Comparison of ENCODE assay signal across 27 cellular contexts in the genomic region with DNA sequence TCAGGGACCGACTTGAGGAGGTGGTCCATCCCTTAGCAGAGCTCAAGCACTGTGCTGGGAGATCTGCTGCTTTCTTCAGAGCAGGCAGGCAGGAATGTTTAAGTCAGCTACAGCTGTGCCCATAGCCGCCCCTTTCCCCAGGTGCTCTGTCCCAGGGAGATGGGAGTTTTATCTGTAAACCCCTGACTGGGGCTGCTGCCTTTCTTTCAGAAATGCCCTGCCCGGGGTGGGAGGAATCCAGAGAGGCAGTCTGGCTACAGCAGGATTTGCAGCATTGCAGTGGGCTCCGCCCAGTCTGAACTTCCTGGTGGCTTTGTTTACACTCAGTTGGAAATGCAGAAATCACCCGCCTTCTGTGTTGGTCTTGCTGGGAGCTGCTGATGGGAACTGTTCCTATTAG. TPM values are rescaled to one million over a fixed set of nuclear protein-coding genes. Genes with fewer than 3 reads are reported as not detected.
DNase-seq lines count a peak whose midpoint lies in the region; ATAC-seq and TF ChIP-seq lines count a peak whose summit lies in the region.
"Had no signal": no experiment of that assay in that cellular context is flagged by ENCODE, and none has a peak within 500 bp of the region (broad histone marks: within the 10 kb centered on the region; RNA-seq: fewer than 3 reads in every experiment).

No MANE protein-coding gene starts in this region.

- no peaks in the 10 kb centered on the region for H3K9me2 ChIP-seq in OCI-LY1 (ENCODE audit: low read depth, low read length)
- H3K9me2 ChIP-seq: SK-N-SH had no signal

- H2AFZ ChIP-seq in OCI-LY1 (ENCODE audit: low read length): 0 out of 2 replicates have a peak overlapping the region, but pooled peaks have one; percentile 23
- no peak overlapping the region for H2AFZ ChIP-seq in mesenchymal stem cell (ENCODE audit: low read depth, low read length)

- no peak overlapping the region for H2BK15ac ChIP-seq in mesenchymal stem cell (ENCODE audit: low read depth, poor library complexity, severe bottlenecking)

- no peaks in the 10 kb centered on the region for H3K79me2 ChIP-seq in OCI-LY1 (ENCODE audit: insufficient read depth, low read length)

- H3K27me3 ChIP-seq in OCI-LY1 (ENCODE audit: insufficient read depth, low read length): no peaks in the 10 kb centered on the region
- no peaks in the 10 kb centered on the region for H3K27me3 ChIP-seq in upper lobe of right lung
- no peaks in the 10 kb centered on the region for H3K27me3 ChIP-seq in mesenchymal stem cell (ENCODE audit: control insufficient read depth in 1 of 2, insufficient read depth in 1 of 2, low read length in 2 of 2)
- H3K27me3 ChIP-seq: ascending aorta, gastrocnemius medialis, ovary had no signal

- intact Hi-C loops in left colon (cut with DNase I, micrococcal nuclease): no loop called here
- intact Hi-C loops in upper lobe of right lung (cut with DNase I): no loop called here

- H3F3A ChIP-seq in OCI-LY1 (ENCODE audit: insufficient read depth, low read length): no peaks in the 10 kb centered on the region

- no peak overlapping the region for H3K23ac ChIP-seq in mesenchymal stem cell (ENCODE audit: low read length in 2 of 2)

- peak overlapping the region in 1 of 2 experiments; percentile 63 for H2BK12ac ChIP-seq in mesenchymal stem cell (ENCODE audit: low read length in 2 of 2)

- H2BK120ac ChIP-seq in mesenchymal stem cell (ENCODE audit: low read depth, low read length): no peak overlapping the region

- no peak for TF ChIP-seq CTCF in OCI-LY1 (IDR thresholded peaks at IDR 0.05; ENCODE audit: low read length)
- TF ChIP-seq CTCF in upper lobe of right lung (IDR thresholded peaks at IDR 0.05): no peak

- H3K36me3 ChIP-seq in OCI-LY1 (ENCODE audit: insufficient read depth, low read length) (no peaks in the 10 kb centered on the region; the same call in 1 of the 2 replicates), upper lobe of right lung (no peaks in the 10 kb centered on the region), mesenchymal stem cell (ENCODE audit: control insufficient read depth in 1 of 2, insufficient read depth in 2 of 2, low read depth in 1 of 2, low read length in 2 of 2) (no peaks in the 10 kb centered on the region)
- H3K36me3 ChIP-seq: ascending aorta, gastrocnemius medialis, ovary had no signal

- peaks cover 5% of the 10 kb centered on the region; the same call in 1 of the 2 replicates for H3K9me3 ChIP-seq in OCI-LY1 (ENCODE audit: low read length)
- H3K9me3 ChIP-seq in upper lobe of right lung: no peaks in the 10 kb centered on the region
- H3K9me3 ChIP-seq in mesenchymal stem cell (ENCODE audit: control insufficient read depth, low read length): peaks cover 11% of the 10 kb centered on the region
- H3K9me3 ChIP-seq: gastrocnemius medialis had no signal

- no peak overlapping the region for H3K14ac ChIP-seq in mesenchymal stem cell (ENCODE audit: low read length in 2 of 2)

- peak; percentile 91 for ATAC-seq in left colon
- peak; percentile 52 for ATAC-seq in upper lobe of right lung
- ATAC-seq: gastrocnemius medialis, T-helper 17 cell had no signal

- H3K18ac ChIP-seq in mesenchymal stem cell (ENCODE audit: low read depth in 1 of 2, low read length in 2 of 2): no peak overlapping the region

- no peak overlapping the region for H3K4me2 ChIP-seq in OCI-LY1 (ENCODE audit: low read length)
- H3K4me2 ChIP-seq in mesenchymal stem cell (ENCODE audit: low read length, poor library complexity, severe bottlenecking): no peak overlapping the region
- H3K4me2 ChIP-seq: SK-N-SH, smooth muscle cell had no signal

- H2AK5ac ChIP-seq in mesenchymal stem cell (ENCODE audit: low read length, severe bottlenecking): no peak overlapping the region

- no peak overlapping the region for H4K8ac ChIP-seq in mesenchymal stem cell (ENCODE audit: low read length)

- DNase-seq in NCI-H748 (lab: John Stamatoyannopoulos, UW; ENCODE audit: unreplicated experiment) (peak; percentile 32), NCI-H748 treated with DMSO at 0.1 percent for 48 hours (lab: John Stamatoyannopoulos, UW) (no peak), left colon (peak; percentile 41 to 52), upper lobe of right lung (no peak), globus pallidus (ENCODE audit: low spot score) (no peak), mesenchymal stem cell (no peak), SK-N-DZ (ENCODE audit: low spot score) (no peak)
- DNase-seq: activated effector memory CD4-positive, alpha-beta T cell treated with Interleukin-2 at 50 U/mL for 16 hours; activated naive CD8-positive, alpha-beta T cell treated with anti-CD3 and anti-CD28 coated beads for 36 hours; activated T-cell treated with anti-CD3 and anti-CD28 coated beads for 4 hours; CD4-positive, CD25-positive, alpha-beta regulatory T cell; EL; gastrocnemius medialis; hippocampal formation; KG1; NCI-H1436; nephron progenitor cell; ovary; SK-N-SH; stimulated activated CD4-positive, alpha-beta T cell treated with anti-CD3 and anti-CD28 coated beads, Interleukin-2, amount 100 ng/mL, for 48 hours; T-helper 17 cell had no signal

- H3K9ac ChIP-seq in OCI-LY1 (ENCODE audit: low read length): no peak overlapping the region
- H3K9ac ChIP-seq in mesenchymal stem cell (ENCODE audit: low read length): no peak overlapping the region
- H3K9ac ChIP-seq: SK-N-SH had no signal

- H3K79me1 ChIP-seq in mesenchymal stem cell (replicated peaks; ENCODE audit: low read length, poor library complexity, severe bottlenecking): no peaks in the 10 kb centered on the region

- H3K27ac ChIP-seq in OCI-LY1 (ENCODE audit: low read depth, low read length, poor library complexity, severe bottlenecking): no peak overlapping the region
- no peak overlapping the region for H3K27ac ChIP-seq in upper lobe of right lung
- H3K27ac ChIP-seq in mesenchymal stem cell (ENCODE audit: low read length, poor library complexity, severe bottlenecking): no peak overlapping the region
- H3K27ac ChIP-seq: 22Rv1, ascending aorta, gastrocnemius medialis, ovary, RWPE1 had no signal

- H3K4me3 ChIP-seq in OCI-LY1 (ENCODE audit: low read depth, low read length, poor library complexity, severe bottlenecking) (no peak overlapping the region), upper lobe of right lung (no peak overlapping the region), mesenchymal stem cell (ENCODE audit: insufficient read depth in 1 of 2, low read depth in 1 of 2, low read length in 2 of 2) (no peak overlapping the region)
- H3K4me3 ChIP-seq: ascending aorta, gastrocnemius medialis, ovary, smooth muscle cell had no signal

- H4K91ac ChIP-seq in mesenchymal stem cell (ENCODE audit: low read length): no peak overlapping the region

- no peak overlapping the region for H3K4ac ChIP-seq in mesenchymal stem cell (ENCODE audit: low read depth in 1 of 2, low read length in 2 of 2)

- H3K4me1 ChIP-seq in OCI-LY1 (ENCODE audit: insufficient read depth, low read length, severe bottlenecking) (peaks cover 27% of the 10 kb centered on the region), upper lobe of right lung (peaks cover 8% of the 10 kb centered on the region), mesenchymal stem cell (ENCODE audit: control insufficient read depth, insufficient read depth, low read depth, low read length) (no peaks in the 10 kb centered on the region)
- H3K4me1 ChIP-seq: ascending aorta, gastrocnemius medialis had no signal

- no peak overlapping the region for H2BK5ac ChIP-seq in mesenchymal stem cell (ENCODE audit: low read depth, low read length, poor library complexity, severe bottlenecking)

- H4K20me1 ChIP-seq in OCI-LY1 (ENCODE audit: insufficient read depth, low read length): no peaks in the 10 kb centered on the region

- WGBS in mesenchymal stem cell: 72% methylated on average over 4 of the region's 5 CpGs

RNA-seq across cellular contexts. Expression of gene SEMA3A, which starts 51.2 kb away (rescaled TPM):
- 10 to 100 TPM in 1 of 2 donors, 1 to 10 TPM in 1; 3.4 to 12.6 TPM for total RNA-seq in left colon
- 12.0 TPM for total RNA-seq in upper lobe of right lung
- polyA plus RNA-seq in mesenchymal stem cell (2013, experiment 1 of 2): 73.1 TPM
- polyA plus RNA-seq in mesenchymal stem cell (2013, experiment 2 of 2): 75.5 TPM
- 3.8 and 5.8 TPM in 2 replicates for polyA plus RNA-seq in SK-N-DZ (2014; cell fraction: cytosol; rRNA removed)
- 3.2 and 4.4 TPM in 2 replicates for polyA plus RNA-seq in SK-N-DZ (2014; cell fraction: nucleus; rRNA removed)
- total RNA-seq: CD4-positive, CD25-positive, alpha-beta regulatory T cell; OCI-LY7; T-helper 17 cell had no signal
- polyA plus RNA-seq: CD4-positive, CD25-positive, alpha-beta regulatory T cell had no signal

Comparison
In these comparisons a context has a peak if more than half of its experiments do, and no peak if none do; other contexts are left out.
1. DNase-seq: peak in NCI-H748 (single experiment) and left colon (2 of 2); none in NCI-H748 treated with DMSO at 0.1 percent for 48 hours (single experiment), upper lobe of right lung (single experiment), globus pallidus (single experiment), mesenchymal stem cell (single experiment) and SK-N-DZ (single experiment).